ENCODE assay signal across 19 cellular contexts in the genomic region with DNA sequence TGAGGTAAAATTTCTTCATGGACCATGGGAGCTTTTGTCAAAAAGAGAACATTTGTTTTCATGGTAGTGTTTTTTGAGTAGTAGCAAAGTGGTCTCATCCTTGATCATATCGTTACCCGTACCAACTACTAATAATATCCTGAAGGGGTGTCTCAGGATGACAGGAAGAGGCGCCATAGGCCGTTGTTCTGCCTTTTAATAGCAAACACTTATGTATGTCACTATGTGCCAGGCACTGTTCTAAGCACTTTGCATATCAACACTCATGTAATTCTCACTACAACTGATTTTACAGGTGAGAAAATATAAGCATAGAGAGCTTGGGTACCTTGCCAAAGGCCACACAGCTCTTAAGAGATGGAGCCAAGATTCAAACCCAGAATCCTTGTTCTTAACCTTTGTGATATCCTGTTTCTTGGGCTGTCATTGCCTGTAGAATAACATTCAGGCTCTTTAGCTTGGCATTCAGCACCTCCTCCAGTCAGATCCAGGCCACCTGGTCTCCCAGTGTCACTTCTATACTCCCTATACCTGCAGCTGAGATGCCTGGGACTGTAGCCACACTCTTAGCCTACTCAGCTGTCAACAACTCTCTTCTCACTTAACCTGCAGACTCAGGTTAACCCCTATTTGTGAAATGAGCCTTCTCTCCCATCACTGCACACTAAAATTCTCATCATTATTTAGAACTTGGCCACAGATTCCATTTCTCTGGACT.
DNase-seq lines count a peak whose midpoint lies in the region; ATAC-seq and TF ChIP-seq lines count a peak whose summit lies in the region.
"Had no signal": no experiment of that assay in that cellular context is flagged by ENCODE, and none has a peak within 500 bp of the region (broad histone marks: within the 10 kb centered on the region; RNA-seq: fewer than 3 reads in every experiment).

No MANE protein-coding gene starts in this region.

- 52 to 59% (median 54%) methylated on average over 4 of the region's 4 CpGs for WGBS in heart left ventricle, 4 donors

- no peak for TF ChIP-seq POLR2A in heart left ventricle (IDR thresholded peaks at IDR 0.05)

- H3K9me3 ChIP-seq in right atrium auricular region (no peaks in the 10 kb centered on the region), heart left ventricle (no peaks in the 10 kb centered on the region)
- H3K9me3 ChIP-seq: A549 had no signal

- no peak for TF ChIP-seq CTCF in right atrium auricular region (IDR thresholded peaks at IDR 0.05)
- TF ChIP-seq CTCF in heart left ventricle (IDR thresholded peaks at IDR 0.05), result no peak
- no peak for TF ChIP-seq CTCF in GM13977 (IDR thresholded peaks at IDR 0.05; ENCODE audit: extremely low read depth, insufficient read depth, missing control alignments)

- DNase-seq in Right ventricle myocardium superior, result no peak
- DNase-seq in right atrium auricular region (ENCODE audit: low spot score), result no peak
- DNase-seq in heart left ventricle, result no peak
- no peak for DNase-seq in left ventricle myocardium superior
- no peak for DNase-seq in GM13977 (ENCODE audit: low spot score)
- DNase-seq in GM19238 (ENCODE audit: insufficient read length, low spot score), result no peak
- DNase-seq: 8988T; C1 segment of cervical spinal cord; Calu3; CD4-positive, alpha-beta memory T cell; COR-L47; DMS53; DMS79 treated with DMSO at 0.1 percent for 48 hours; GF-D8; GM23248; H9; HFFc6 had no signal

- in situ Hi-C loops in GM13977 (cut with MboI; ENCODE audit: low pct_unique_long_range_greater_than_20kb, low sequenced_read_pairs, unreplicated experiment), result no loop called here

- H3K4me1 ChIP-seq in right atrium auricular region, result peaks cover 0 to 8% of the 10 kb centered on the region in 2 donors
- peaks cover 0 to 21% (median 0%) of the 10 kb centered on the region in 12 donors for H3K4me1 ChIP-seq in heart left ventricle
- H3K4me1 ChIP-seq: A549 had no signal

- H3K27ac ChIP-seq in right atrium auricular region (no peak overlapping the region), heart left ventricle (no peak overlapping the region)
- H3K27ac ChIP-seq: A549, GM23248 had no signal

- H3K27me3 ChIP-seq in right atrium auricular region (no peaks in the 10 kb centered on the region), heart left ventricle (no peaks in the 10 kb centered on the region)

- intact Hi-C loops in Right ventricle myocardium superior (cut with DNase I) (no loop called here), heart left ventricle (cut with DNase I) (loop anchor here in 1 of 10 donors (10.0 kb wide), 1 partner anchor 58 kb away; no protein-coding TSS in a partner anchor), left ventricle myocardium superior (cut with micrococcal nuclease) (no loop called here)

- peak; percentile 75 for ATAC-seq in Right ventricle myocardium superior (ENCODE audit: poor library complexity)
- ATAC-seq in heart left ventricle, result peak; percentile 54 to 82 (median 60)
- ATAC-seq in left ventricle myocardium superior, result peak; percentile 81
- no peak for ATAC-seq in HG02885 (IDR thresholded peaks at IDR 0.05; ENCODE audit: poor library complexity, unreplicated experiment)
- ATAC-seq: A549 had no signal

- peaks cover 54% of the 10 kb centered on the region for H3K36me3 ChIP-seq in right atrium auricular region
- H3K36me3 ChIP-seq in heart left ventricle, result peaks cover 0 to 94% (median 46%) of the 10 kb centered on the region in 9 donors

- no peak overlapping the region for H3K4me3 ChIP-seq in right atrium auricular region
- H3K4me3 ChIP-seq in heart left ventricle, result no peak overlapping the region
- H3K4me3 ChIP-seq: A549, GM23248 had no signal
